8 cellular contexts compared by ENCODE assay signal in genomic region chr21:37072239-37072987, GRCh38. TPM values are rescaled to one million over a fixed set of nuclear protein-coding genes. Genes with fewer than 3 reads are reported as not detected.
DNase-seq lines count a peak whose midpoint lies in the region; FAIRE-seq and TF ChIP-seq lines count a peak whose summit lies in the region.

No MANE protein-coding gene starts in this region.

- no peaks in the 10 kb centered on the region for H3K27me3 ChIP-seq in smooth muscle cell (ENCODE audit: low read depth)

- peak; percentile 85 for TF ChIP-seq POLR2A in H54 (IDR thresholded peaks at IDR 0.05; ENCODE audit: low read depth, low read length)

- H3K4me1 ChIP-seq in smooth muscle cell (ENCODE audit: low read depth), result peaks cover 17% of the 10 kb centered on the region

- TF ChIP-seq CTCF in LNCaP clone FGC (IDR thresholded peaks at IDR 0.05; ENCODE audit: control insufficient read depth, extremely low read depth, insufficient read depth), result no peak
- no peak for TF ChIP-seq CTCF in smooth muscle cell (IDR thresholded peaks at IDR 0.05; ENCODE audit: borderline replicate concordance, insufficient read depth, poor library complexity, severe bottlenecking)

- H3K4me3 ChIP-seq in GM08714 (ENCODE audit: low read length), result peak overlapping the region; percentile 82
- peak overlapping the region; percentile 93 for H3K4me3 ChIP-seq in LNCaP clone FGC (ENCODE audit: low read depth, low read length)
- H3K4me3 ChIP-seq in smooth muscle cell, result peak overlapping the region; percentile 68

- H3K27ac ChIP-seq in caudate nucleus (ENCODE audit: low read depth, low read length), result peak overlapping the region; percentile 98
- peak overlapping the region; percentile 96 for H3K27ac ChIP-seq in smooth muscle cell (ENCODE audit: low read depth)

- H3K79me2 ChIP-seq in smooth muscle cell (ENCODE audit: low read depth), result peaks cover 56% of the 10 kb centered on the region

- no peaks in the 10 kb centered on the region for H3K9me3 ChIP-seq in smooth muscle cell (replicated peaks; ENCODE audit: low read depth)

- peak overlapping the region; percentile 86 for H3K4me2 ChIP-seq in smooth muscle cell

- H2AFZ ChIP-seq in smooth muscle cell (ENCODE audit: low read depth), result peak overlapping the region; percentile 60

- under 1% methylated on average over 34 of the region's 54 CpGs for WGBS in smooth muscle cell (ENCODE audit: low lambda C conversion rate)

- no peaks in the 10 kb centered on the region for H3F3A ChIP-seq in smooth muscle cell (ENCODE audit: low read depth)

- no peak for FAIRE-seq in H54 (lab: Jason Lieb, UNC)

- H3K9ac ChIP-seq in smooth muscle cell (ENCODE audit: low read depth), result peak overlapping the region; percentile 96

- no peaks in the 10 kb centered on the region for H3K36me3 ChIP-seq in smooth muscle cell (ENCODE audit: low read depth)

- DNase-seq in H54 (ENCODE audit: insufficient read length, low spot score) (peak; percentile 65), LNCaP clone FGC (ENCODE audit: low read depth) (no peak), SW 1271 (lab: John Stamatoyannopoulos, UW) (peak; percentile 57 to 70), caudate nucleus (lab: John Stamatoyannopoulos, UW) (peak in 59 of 61 donors; percentile 59 to 99 (median 91)), iris pigment epithelial cell (ENCODE audit: low read depth) (peak; percentile 79), smooth muscle cell (lab: John Stamatoyannopoulos, UW; ENCODE audit: unreplicated experiment) (no peak), ecto neural progenitor cell (ENCODE audit: low spot score) (no peak)

- H4K20me1 ChIP-seq in smooth muscle cell (ENCODE audit: low read depth), result peaks cover 37% of the 10 kb centered on the region

RNA-seq across cellular contexts. Expression of gene PIGP, which starts 0.5 kb away (rescaled TPM):
- total RNA-seq in smooth muscle cell, result 13.8 and 15.4 TPM in 2 replicates
- 17.6 and 19.3 TPM in 2 replicates for polyA plus RNA-seq in smooth muscle cell

RNA-seq across cellular contexts. Expression of gene TTC3, which starts 0.6 kb away (rescaled TPM):
- 224 and 331 TPM in 2 replicates for total RNA-seq in smooth muscle cell
- polyA plus RNA-seq in smooth muscle cell, result 177 and 193 TPM in 2 replicates

Comparison
In these comparisons a context has a peak if more than half of its experiments do, and no peak if none do; other contexts are left out.
1. DNase-seq: peak in H54 (single experiment), SW 1271 (2 of 2), caudate nucleus (59 of 61) and iris pigment epithelial cell (single experiment); none in LNCaP clone FGC (single experiment), smooth muscle cell (single experiment) and ecto neural progenitor cell (single experiment).
2. Peak in every context shown above with its lines, with median percentiles within 50 percentile points of each other: H3K4me3 ChIP-seq.